8 cellular contexts compared by ENCODE assay signal in genomic region chr17:1365445-1366039, GRCh38. TPM values are rescaled to one million over a fixed set of nuclear protein-coding genes. Genes with fewer than 3 reads are reported as not detected.
DNase-seq lines count a peak whose midpoint lies in the region; ATAC-seq, FAIRE-seq and TF ChIP-seq lines count a peak whose summit lies in the region.

No MANE protein-coding gene starts in this region.

- no peaks in the 10 kb centered on the region for H3K9me3 Mint-ChIP-seq in neural crest cell
- H3K9me3 Mint-ChIP-seq in type B pancreatic cell, result no peaks in the 10 kb centered on the region

- H3K27ac Mint-ChIP-seq in neural crest cell (ENCODE audit: unreplicated experiment) (no peak overlapping the region), type B pancreatic cell (peak overlapping the region; percentile 29)

- TF ChIP-seq CTCF in LNCaP clone FGC (IDR thresholded peaks at IDR 0.05; ENCODE audit: control insufficient read depth, extremely low read depth, insufficient read depth), result peak; percentile 71
- TF ChIP-seq CTCF in neural crest cell (conservative IDR thresholded peaks at IDR 0.05), result peak; percentile 93
- TF ChIP-seq CTCF in type B pancreatic cell (conservative IDR thresholded peaks at IDR 0.05), result peak; percentile 93

- no peaks in the 10 kb centered on the region for H3K27me3 Mint-ChIP-seq in neural crest cell (ENCODE audit: low read depth)
- H3K27me3 Mint-ChIP-seq in type B pancreatic cell, result no peaks in the 10 kb centered on the region

- peak; percentile 33 for DNase-seq in DMS53 treated with DMSO at 0.1 percent for 48 hours (lab: John Stamatoyannopoulos, UW; ENCODE audit: unreplicated experiment)
- DNase-seq in LNCaP clone FGC (ENCODE audit: low read depth), result peak; percentile 53
- peak; percentile 64 for DNase-seq in RCC 7860 (ENCODE audit: low spot score)
- peak; percentile 36 for DNase-seq in activated T-helper 9 cell treated with anti-CD3 and anti-CD28 coated beads, Interleukin-2, amount 50 U/mL, for 16 hours (ENCODE audit: low read depth)
- peak; percentile 72 for DNase-seq in fibroblast of the conjunctiva (ENCODE audit: low read depth)
- peak; percentile 35 for DNase-seq in neural crest cell (ENCODE audit: low read depth, low spot score)
- no peak for DNase-seq in type B pancreatic cell (ENCODE audit: extremely low spot score, unreplicated experiment)

- H3K36me3 Mint-ChIP-seq in neural crest cell (ENCODE audit: low read depth), result peaks cover 20% of the 10 kb centered on the region
- peaks cover 24% of the 10 kb centered on the region for H3K36me3 Mint-ChIP-seq in type B pancreatic cell

- H3K4me3 Mint-ChIP-seq in neural crest cell (peak overlapping the region; percentile 35), type B pancreatic cell (no peak overlapping the region)

- peak; percentile 72 for FAIRE-seq in RCC 7860 (lab: Jason Lieb, UNC)

- no peak overlapping the region for H3K4me3 ChIP-seq in LNCaP clone FGC (ENCODE audit: low read depth, low read length)

- H3K4me1 Mint-ChIP-seq in neural crest cell (peaks cover 38% of the 10 kb centered on the region), type B pancreatic cell (ENCODE audit: unreplicated experiment) (peaks cover 23% of the 10 kb centered on the region)

- ATAC-seq in GM19395 (IDR thresholded peaks at IDR 0.05; ENCODE audit: unreplicated experiment), result no peak

RNA-seq across cellular contexts. Expression of gene YWHAE, which starts 34.5 kb away (rescaled TPM):
- total RNA-seq in neural crest cell (1,231 and 1,295 TPM in 2 replicates), type B pancreatic cell (ENCODE audit: low replicate concordance) (674 and 773 TPM in 2 replicates)
